Comparison of ENCODE assay signal across 22 cellular contexts in genomic region chr6:169406794-169407193, GRCh38.
DNase-seq lines count a peak whose midpoint lies in the region; ATAC-seq and TF ChIP-seq lines count a peak whose summit lies in the region.
"Had no signal": no experiment of that assay in that cellular context is flagged by ENCODE, and none has a peak within 500 bp of the region (broad histone marks: within the 10 kb centered on the region; RNA-seq: fewer than 3 reads in every experiment).

No MANE protein-coding gene starts in this region.

- H3K4me2 ChIP-seq in neuronal stem cell (ENCODE audit: insufficient read depth, low read length, poor library complexity, severe bottlenecking): no peak overlapping the region
- H3K4me2 ChIP-seq: PC-9 had no signal

- H3K9me3 ChIP-seq in sigmoid colon (no peaks in the 10 kb centered on the region), neuronal stem cell (replicated peaks in 1 of 2; ENCODE audit: control insufficient read depth in 2 of 2, insufficient read depth in 1 of 2, low read depth in 1 of 2, low read length in 2 of 2) (peaks cover 8 to 9% of the 10 kb centered on the region in 2 donors), gastroesophageal sphincter (no peaks in the 10 kb centered on the region)
- H3K9me3 ChIP-seq: Caco-2, SJCRH30 had no signal

- no peak overlapping the region for H3K4ac ChIP-seq in neuronal stem cell (ENCODE audit: low read length)

- ATAC-seq in gastroesophageal sphincter: no peak
- ATAC-seq: GM12878 had no signal

- H2BK5ac ChIP-seq in neuronal stem cell (ENCODE audit: low read length): no peak overlapping the region

- no peak overlapping the region for H3K18ac ChIP-seq in neuronal stem cell (ENCODE audit: low read length)

- TF ChIP-seq EP300 in sigmoid colon (IDR thresholded peaks at IDR 0.05) (no peak), gastroesophageal sphincter (IDR thresholded peaks at IDR 0.05) (no peak)

- TF ChIP-seq POLR2A in sigmoid colon (IDR thresholded peaks at IDR 0.05): no peak
- no peak for TF ChIP-seq POLR2A in gastroesophageal sphincter (IDR thresholded peaks at IDR 0.05)

- H3K36me3 ChIP-seq in sigmoid colon (no peaks in the 10 kb centered on the region), neuronal stem cell (replicated peaks in 1 of 2; ENCODE audit: control insufficient read depth in 2 of 2, insufficient read depth in 2 of 2, low read length in 2 of 2) (no peaks in the 10 kb centered on the region), gastroesophageal sphincter (no peaks in the 10 kb centered on the region)
- H3K36me3 ChIP-seq: SJCRH30 had no signal

- no peaks in the 10 kb centered on the region for H3K27me3 ChIP-seq in sigmoid colon
- H3K27me3 ChIP-seq in neuronal stem cell (ENCODE audit: control insufficient read depth in 3 of 3, insufficient read depth in 3 of 3, low read depth in 1 of 3, low read length in 3 of 3): no peaks in the 10 kb centered on the region
- H3K27me3 ChIP-seq in gastroesophageal sphincter: no peaks in the 10 kb centered on the region
- H3K27me3 ChIP-seq: SJCRH30 had no signal

- no peak overlapping the region for H4K8ac ChIP-seq in neuronal stem cell (ENCODE audit: low read depth, low read length)

- peak; percentile 21 for DNase-seq in activated CD8-positive, alpha-beta memory T cell treated with anti-CD3 and anti-CD28 coated beads for 24 hours
- no peak for DNase-seq in activated CD8-positive, alpha-beta memory T cell treated with anti-CD3 and anti-CD28 coated beads, Interleukin-2, amount 50 U/mL, for 4 hours
- DNase-seq in fibroblast of the aortic adventitia (ENCODE audit: low read depth): peak; percentile 24
- DNase-seq in sigmoid colon: no peak
- no peak for DNase-seq in neuronal stem cell (ENCODE audit: low spot score)
- no peak for DNase-seq in foreskin melanocyte
- DNase-seq in stimulated activated CD4-positive, alpha-beta T cell treated with anti-CD3 and anti-CD28 coated beads, Interleukin-15, amount 100 ng/mL, for 24 hours: no peak
- DNase-seq: Caco-2; CD4-positive, alpha-beta T cell; GF-D8; IMR-90; NCI-H1048; NCI-H1436; NCI-H1930; NCI-H226; NCI-H524 treated with DMSO at 0.1 percent for 48 hours; PC-9; SJCRH30 had no signal

- H3K4me1 ChIP-seq in sigmoid colon (peaks cover 0 to 6% (median 2%) of the 10 kb centered on the region in 4 donors), neuronal stem cell (ENCODE audit: control insufficient read depth in 2 of 2, insufficient read depth in 1 of 2, low read depth in 1 of 2, low read length in 2 of 2) (no peaks in the 10 kb centered on the region), gastroesophageal sphincter (no peaks in the 10 kb centered on the region)
- H3K4me1 ChIP-seq: Caco-2, SJCRH30 had no signal

- H2AFZ ChIP-seq in neuronal stem cell (ENCODE audit: low read length): no peak overlapping the region
- H2AFZ ChIP-seq: PC-9 had no signal

- WGBS in sigmoid colon, 2 donors: 84 to 89% methylated on average over 5 of the region's 5 CpGs
- WGBS in neuronal stem cell (ENCODE audit: extremely low coverage in 2 of 2, insufficient read length in 2 of 2, insufficient replicate concordance in 1 of 2), 2 donors: no CpG with 5 or more reads among the region's 5 CpGs
- WGBS in gastroesophageal sphincter (ENCODE audit: low coverage in 1 of 2), 2 donors: 48 to 53% methylated on average over 2 to 5 of the region's 5 CpGs

- H4K91ac ChIP-seq in neuronal stem cell (ENCODE audit: low read depth, low read length, poor library complexity): no peak overlapping the region

- H3K4me3 ChIP-seq in fibroblast of the aortic adventitia (ENCODE audit: low read depth, low read length) (no peak overlapping the region), sigmoid colon (no peak overlapping the region), neuronal stem cell (ENCODE audit: low read length in 2 of 2) (no peak overlapping the region), gastroesophageal sphincter (no peak overlapping the region)
- H3K4me3 ChIP-seq: GM12878, PC-9, SJCRH30 had no signal

- intact Hi-C loops in sigmoid colon (cut with DNase I): no loop called here

- H2BK12ac ChIP-seq in neuronal stem cell (ENCODE audit: low read length): no peak overlapping the region

- no peak for TF ChIP-seq CTCF in fibroblast of the aortic adventitia (IDR thresholded peaks at IDR 0.05; ENCODE audit: insufficient read depth, low read length)
- no peak for TF ChIP-seq CTCF in sigmoid colon (IDR thresholded peaks at IDR 0.05)
- no peak for TF ChIP-seq CTCF in gastroesophageal sphincter (IDR thresholded peaks at IDR 0.05)

- H2AK5ac ChIP-seq in neuronal stem cell (ENCODE audit: low read depth, low read length): no peak overlapping the region

- no peak overlapping the region for H3K14ac ChIP-seq in neuronal stem cell (ENCODE audit: low read length)

- H3K23ac ChIP-seq in neuronal stem cell (ENCODE audit: low read depth, low read length, poor library complexity): no peak overlapping the region

- peak overlapping the region in 3 of 4 donors; percentile 12 to 21 (median 16) for H3K27ac ChIP-seq in sigmoid colon
- no peak overlapping the region for H3K27ac ChIP-seq in neuronal stem cell (replicated peaks; ENCODE audit: low read length)
- no peak overlapping the region for H3K27ac ChIP-seq in gastroesophageal sphincter
- H3K27ac ChIP-seq: 22Rv1, PC-9, RWPE1, SJCRH30 had no signal

- H2BK120ac ChIP-seq in neuronal stem cell (ENCODE audit: low read depth, low read length): no peak overlapping the region

- H3K79me1 ChIP-seq in neuronal stem cell (ENCODE audit: low read depth, low read length): no peaks in the 10 kb centered on the region

- no peak overlapping the region for H3K9ac ChIP-seq in neuronal stem cell (ENCODE audit: low read depth, low read length, poor library complexity)

- H2BK15ac ChIP-seq in neuronal stem cell (ENCODE audit: low read length): no peak overlapping the region

Comparison
In these comparisons a context has a peak if more than half of its experiments do, and no peak if none do; other contexts are left out.
1. DNase-seq: peak in activated CD8-positive, alpha-beta memory T cell treated with anti-CD3 and anti-CD28 coated beads for 24 hours (single experiment) and fibroblast of the aortic adventitia (single experiment); none in activated CD8-positive, alpha-beta memory T cell treated with anti-CD3 and anti-CD28 coated beads, Interleukin-2, amount 50 U/mL, for 4 hours (single experiment), sigmoid colon (single experiment), neuronal stem cell (single experiment), foreskin melanocyte (single experiment) and stimulated activated CD4-positive, alpha-beta T cell treated with anti-CD3 and anti-CD28 coated beads, Interleukin-15, amount 100 ng/mL, for 24 hours (single experiment).
2. H3K27ac ChIP-seq: peak in sigmoid colon (3 of 4); none in neuronal stem cell (single experiment) and gastroesophageal sphincter (0 of 4).